8 cellular contexts compared by ENCODE assay signal in genomic region chr19:58380736-58381459, GRCh38. TPM values are rescaled to one million over a fixed set of nuclear protein-coding genes. Genes with fewer than 3 reads are reported as not detected.
A peak's percentile ranks its signal among the peaks of the same experiment; 100 is the strongest.
DNase-seq lines count a peak whose midpoint lies in the region; ATAC-seq and TF ChIP-seq lines count a peak whose summit lies in the region.

Gene ZNF837, minus strand, starts transcription at chr19:58381030. Its CDS starts 11,698 bp downstream, at chr19:58369332.

- H3K4me3 Mint-ChIP-seq in CD4-positive, alpha-beta memory T cell: peak within 1 kb of the TSS; percentile 91 to 97 (median 95)
- H3K4me3 Mint-ChIP-seq in activated CD4-positive, alpha-beta memory T cell treated with anti-CD3 and anti-CD28 coated beads, Interleukin-2, amount 10 ng/mL, durations not matched to agents 7 days and 5 days: peak within 1 kb of the TSS; percentile 84

- peak within 1 kb of the TSS; percentile 6 to 36 for H3K9ac ChIP-seq in liver (ENCODE audit: low read depth in 1 of 2, low read length in 2 of 2)

- intact Hi-C loops in CD4-positive, alpha-beta memory T cell (cut with micrococcal nuclease): loop anchor here (1.0 to 10.0 kb wide), 13 partner anchors 19 to 198 kb away; partner anchors contain the start of genes ERVK3-1, ZNF132, ZNF274 and ZNF324
- intact Hi-C loops in dorsolateral prefrontal cortex (cut with DNase I): loop anchor here (2.0 kb wide), 1 partner anchor 54 kb away; the partner anchor contains the start of gene ZSCAN22 (in 2 of the 2)

- CTCF ChIA-PET in CD4-positive, alpha-beta memory T cell (lab: Charles Lee; ENCODE audit: partially characterized antibody): interaction anchor here (1.0 to 1.1 kb wide), 2 partner anchors 18 to 73 kb away, joined by 3 to 4 read pairs; partner anchors contain the start of gene ZNF497
- CTCF ChIA-PET in activated CD4-positive, alpha-beta memory T cell treated with anti-CD3 and anti-CD28 coated beads, Interleukin-2, amount 10 ng/mL, durations not matched to agents 7 days and 5 days (lab: Charles Lee): interaction anchor here (0.9 to 1.5 kb wide), 2 partner anchors 133 to 139 kb away, joined by 3 to 4 read pairs; partner anchors contain the start of gene ZBTB45

- ATAC-seq in GM19455 (IDR thresholded peaks at IDR 0.05; ENCODE audit: unreplicated experiment): peak; percentile 80

- peaks cover 18 to 42% (median 26%) of the 10 kb centered on the region in 4 donors for H3K4me1 Mint-ChIP-seq in CD4-positive, alpha-beta memory T cell
- H3K4me1 Mint-ChIP-seq in activated CD4-positive, alpha-beta memory T cell treated with anti-CD3 and anti-CD28 coated beads, Interleukin-2, amount 10 ng/mL, durations not matched to agents 7 days and 5 days: peaks cover 33% of the 10 kb centered on the region

- H3K27me3 Mint-ChIP-seq in CD4-positive, alpha-beta memory T cell: no peaks in the 10 kb centered on the region
- no peaks in the 10 kb centered on the region for H3K27me3 Mint-ChIP-seq in activated CD4-positive, alpha-beta memory T cell treated with anti-CD3 and anti-CD28 coated beads, Interleukin-2, amount 10 ng/mL, durations not matched to agents 7 days and 5 days

- peak within 1 kb of the TSS; percentile 61 to 85 for H3K4me3 ChIP-seq in CD4-positive, alpha-beta memory T cell (ENCODE audit: low read length in 2 of 2)
- H3K4me3 ChIP-seq in dorsolateral prefrontal cortex: peak within 1 kb of the TSS; percentile 62 to 99 (median 82)
- H3K4me3 ChIP-seq in liver (ENCODE audit: low read depth in 1 of 3, low read length in 3 of 3): peak within 1 kb of the TSS; percentile 71 to 80 (median 73)

- H3K9me3 Mint-ChIP-seq in CD4-positive, alpha-beta memory T cell: peaks cover 0 to 2% (median 0%) of the 10 kb centered on the region in 8 donors
- no peaks in the 10 kb centered on the region for H3K9me3 Mint-ChIP-seq in activated CD4-positive, alpha-beta memory T cell treated with anti-CD3 and anti-CD28 coated beads, Interleukin-2, amount 10 ng/mL, durations not matched to agents 7 days and 5 days

- TF ChIP-seq RAD21 in liver (IDR thresholded peaks at IDR 0.05): peak; percentile 4 to 41

- H3K9me3 ChIP-seq in CD4-positive, alpha-beta memory T cell (ENCODE audit: control insufficient read depth in 1 of 2, low read length in 2 of 2): no peaks in the 10 kb centered on the region
- H3K9me3 ChIP-seq in liver (ENCODE audit: control insufficient read depth in 4 of 4, low read length in 3 of 4): no peaks in the 10 kb centered on the region

- peak; percentile 97 to 100 (median 99) for DNase-seq in CD4-positive, alpha-beta memory T cell
- DNase-seq in HK-2 (ENCODE audit: unreplicated experiment): peak; percentile 99
- peak; percentile 99 for DNase-seq in NCI-H82 treated with DMSO at 0.1 percent for 48 hours (lab: John Stamatoyannopoulos, UW; ENCODE audit: unreplicated experiment)
- DNase-seq in activated CD4-positive, alpha-beta memory T cell treated with anti-CD3 and anti-CD28 coated beads, Interleukin-2, amount 10 ng/mL, durations not matched to agents 7 days and 5 days: peak; percentile 99
- peak; percentile 96 to 100 (median 99) for DNase-seq in dorsolateral prefrontal cortex
- peak; percentile 96 for DNase-seq in stimulated activated CD4-positive, alpha-beta T cell treated with anti-CD3 and anti-CD28 coated beads, Interleukin-4, amount 100 ng/mL, for 1 hour

- POLR2A ChIA-PET in CD4-positive, alpha-beta memory T cell (lab: Charles Lee; ENCODE audit: partially characterized antibody): interaction anchor here (0.9 to 3.6 kb wide), 9 partner anchors 11 to 163 kb away, joined by 3 to 44 read pairs (median 6); partner anchors contain the start of genes TRIM28, ZBTB45, ZNF324B and ZNF497
- POLR2A ChIA-PET in activated CD4-positive, alpha-beta memory T cell treated with anti-CD3 and anti-CD28 coated beads, Interleukin-2, amount 10 ng/mL, durations not matched to agents 7 days and 5 days (lab: Charles Lee): interaction anchor here (1.0 to 1.4 kb wide), 8 partner anchors 18 to 198 kb away, joined by 3 to 9 read pairs (median 4); partner anchors contain the start of genes ZBTB45, ZNF274, ZNF497 and ZSCAN22

- H3K27ac Mint-ChIP-seq in CD4-positive, alpha-beta memory T cell: peak within 1 kb of the TSS; percentile 84 to 98 (median 97)
- H3K27ac Mint-ChIP-seq in activated CD4-positive, alpha-beta memory T cell treated with anti-CD3 and anti-CD28 coated beads, Interleukin-2, amount 10 ng/mL, durations not matched to agents 7 days and 5 days: peak within 1 kb of the TSS; percentile 84

- H3K27ac ChIP-seq in CD4-positive, alpha-beta memory T cell (ENCODE audit: low read depth, low read length): peak within 1 kb of the TSS; percentile 89
- H3K27ac ChIP-seq in dorsolateral prefrontal cortex: peak within 1 kb of the TSS; percentile 84 to 99 (median 96)
- H3K27ac ChIP-seq in liver (ENCODE audit: low read depth in 1 of 2, low read length in 2 of 2): peak within 1 kb of the TSS; percentile 93 to 96

- under 1% methylated on average over 77 of the region's 77 CpGs for WGBS in liver

- H3K36me3 Mint-ChIP-seq in CD4-positive, alpha-beta memory T cell: peaks cover 0 to 4% of the 10 kb centered on the region in 2 donors
- H3K36me3 Mint-ChIP-seq in activated CD4-positive, alpha-beta memory T cell treated with anti-CD3 and anti-CD28 coated beads, Interleukin-2, amount 10 ng/mL, durations not matched to agents 7 days and 5 days (ENCODE audit: low read depth): no peaks in the 10 kb centered on the region

- no peaks in the 10 kb centered on the region for H3K36me3 ChIP-seq in CD4-positive, alpha-beta memory T cell (ENCODE audit: insufficient read depth, low read length)
- H3K36me3 ChIP-seq in liver (ENCODE audit: control insufficient read depth in 4 of 4, insufficient read depth in 3 of 4, low read depth in 1 of 4, low read length in 3 of 4): no peaks in the 10 kb centered on the region

- peaks cover 26% of the 10 kb centered on the region for H3K4me1 ChIP-seq in CD4-positive, alpha-beta memory T cell (ENCODE audit: insufficient read depth, low read length)
- H3K4me1 ChIP-seq in liver (ENCODE audit: control insufficient read depth in 4 of 4, insufficient read depth in 4 of 4, low read length in 3 of 4): peaks cover 13 to 36% (median 25%) of the 10 kb centered on the region in 4 donors

- H3K27me3 ChIP-seq in CD4-positive, alpha-beta memory T cell (ENCODE audit: insufficient read depth, low read length): no peaks in the 10 kb centered on the region
- H3K27me3 ChIP-seq in dorsolateral prefrontal cortex (no peaks in the 10 kb centered on the region), liver (ENCODE audit: control insufficient read depth in 4 of 4, insufficient read depth in 4 of 4, low read length in 3 of 4) (no peaks in the 10 kb centered on the region)

- TF ChIP-seq CTCF in dorsolateral prefrontal cortex (IDR thresholded peaks at IDR 0.05 in 54 of 56, conservative IDR thresholded peaks at IDR 0.05 in 2 of 56; ENCODE audit: low read depth in 1 of 56, partially characterized antibody in 56 of 56) (peak in 21 of 56 donors; percentile 4 to 55 (median 17)), liver (IDR thresholded peaks at IDR 0.05; ENCODE audit: low read depth, low read length, missing input control) (no peak)

TF ChIP-seq in liver, 16 proteins besides CTCF, POLR2A, EP300 and RAD21 (continues in another document):
- peak; percentile 41 for TF ChIP-seq MAX (IDR thresholded peaks at IDR 0.05)
- no peak for TF ChIP-seq ATF3 (IDR thresholded peaks at IDR 0.05)
- TF ChIP-seq NR2F2 (IDR thresholded peaks at IDR 0.05): peak; percentile 87
- TF ChIP-seq JUND (IDR thresholded peaks at IDR 0.05): no peak
- no peak for TF ChIP-seq REST (IDR thresholded peaks at IDR 0.05)
- TF ChIP-seq YY1 (IDR thresholded peaks at IDR 0.05): peak; percentile 29
- peak; percentile 83 to 94 for TF ChIP-seq GABPA (IDR thresholded peaks at IDR 0.05 in 1 of 2, conservative IDR thresholded peaks at IDR 0.05 in 1 of 2)
- no peak for TF ChIP-seq FOXA1 (IDR thresholded peaks at IDR 0.05)
- TF ChIP-seq HNF4G (IDR thresholded peaks at IDR 0.05): no peak

RNA-seq across cellular contexts. Expression of gene ZNF837, which starts in this region (rescaled TPM):
- 1 to 10 TPM; 3.4 to 3.5 TPM for total RNA-seq in CD4-positive, alpha-beta memory T cell
- 1 to 10 TPM; 3.8 to 4.6 TPM for polyA plus RNA-seq in CD4-positive, alpha-beta memory T cell
- total RNA-seq in activated CD4-positive, alpha-beta memory T cell treated with anti-CD3 and anti-CD28 coated beads, Interleukin-2, amount 10 ng/mL, durations not matched to agents 7 days and 5 days: 1 to 10 TPM; 1.7 TPM
- total RNA-seq in dorsolateral prefrontal cortex (1 to 10 TPM in 53 of 120 experiments, under 1 TPM in 60, not detected in 7; 0.27 to 2.9 (median 0.98) TPM), liver (1 to 10 TPM; 2.1 to 3.6 TPM)
- polyA plus RNA-seq in liver: 1 to 10 TPM in 1 of 2 donors, under 1 TPM in 1; 0.54 to 2.6 TPM

Comparison
In these comparisons a context has a peak if more than half of its experiments do, and no peak if none do; other contexts are left out.
1. Peak in every context shown above with its lines: DNase-seq, ATAC-seq, H3K4me3 ChIP-seq and H3K27ac ChIP-seq.